In the genomic region with DNA sequence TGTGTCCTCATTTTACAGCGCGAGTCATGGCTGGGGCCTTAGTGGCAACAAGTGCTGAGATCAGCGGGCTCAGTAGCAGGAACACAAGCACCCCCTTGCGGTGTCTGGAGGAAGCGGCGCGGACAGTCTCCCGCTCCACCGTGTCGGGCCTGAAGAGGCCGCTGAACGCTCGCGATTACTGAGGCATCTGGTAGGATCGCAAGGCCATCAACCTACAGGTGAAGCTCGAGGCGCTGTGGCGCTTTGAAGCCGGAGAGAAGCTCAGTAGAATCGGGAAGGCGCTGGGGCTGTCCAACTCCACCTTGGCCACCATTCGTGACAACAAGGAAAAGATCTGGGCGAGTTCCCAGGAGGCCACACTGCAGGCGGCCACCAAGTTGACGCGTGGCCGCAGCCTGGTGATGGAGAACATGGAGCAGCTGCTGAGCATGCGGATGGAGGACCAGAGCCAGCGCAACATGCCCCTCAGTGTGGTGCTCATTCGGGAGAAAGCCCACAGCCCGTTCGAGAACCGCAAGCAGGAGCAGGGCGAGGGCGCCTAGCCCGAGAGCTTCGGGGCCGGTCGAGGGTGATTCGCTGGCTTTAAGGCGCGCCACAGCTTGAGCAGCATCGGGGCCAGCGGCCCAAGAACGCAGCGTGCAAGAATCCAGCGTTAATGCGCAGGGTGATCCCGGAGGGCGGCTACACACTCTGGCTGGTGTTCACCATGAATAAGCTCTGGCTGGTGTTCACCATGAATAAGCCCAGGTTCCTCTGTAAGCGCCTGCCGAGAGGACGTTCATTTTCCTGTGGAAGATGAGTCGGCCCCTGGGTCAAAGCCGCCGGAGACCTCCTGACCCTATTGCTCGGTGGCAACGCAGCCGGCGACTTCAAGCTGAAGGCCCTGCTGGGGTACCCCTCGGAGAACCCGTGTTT, we compare ENCODE assay signal across 8 cellular contexts. TPM values are rescaled to one million over a fixed set of nuclear protein-coding genes. Genes with fewer than 3 reads are reported as not detected.
A peak's percentile ranks its signal among the peaks of the same experiment; 100 is the strongest.
DNase-seq lines count a peak whose midpoint lies in the region; ATAC-seq and TF ChIP-seq lines count a peak whose summit lies in the region.

No MANE protein-coding gene starts in this region.

- no peaks in the 10 kb centered on the region for H3K27me3 ChIP-seq in upper lobe of left lung

- peak overlapping the region in 2 of 4 donors; percentile 38 to 60 for H3K4me3 Mint-ChIP-seq in IgD-negative memory B cell
- H3K4me3 Mint-ChIP-seq in activated T-helper 17 cell treated with anti-CD3 and anti-CD28 coated beads, Interleukin-2, amount 50 U/mL, for 72 hours, result peak overlapping the region; percentile 57

- no peaks in the 10 kb centered on the region for H3K27me3 Mint-ChIP-seq in IgD-negative memory B cell
- no peaks in the 10 kb centered on the region for H3K27me3 Mint-ChIP-seq in activated T-helper 17 cell treated with anti-CD3 and anti-CD28 coated beads, Interleukin-2, amount 50 U/mL, for 72 hours

- no peak for TF ChIP-seq EP300 in upper lobe of left lung (IDR thresholded peaks at IDR 0.05)

- H3K27ac Mint-ChIP-seq in IgD-negative memory B cell, result peak overlapping the region in 2 of 3 donors; percentile 43 to 86
- peak overlapping the region; percentile 88 for H3K27ac Mint-ChIP-seq in activated T-helper 17 cell treated with anti-CD3 and anti-CD28 coated beads, Interleukin-2, amount 50 U/mL, for 72 hours

- peaks cover 9 to 18% (median 12%) of the 10 kb centered on the region in 4 donors for H3K4me1 ChIP-seq in upper lobe of left lung

- WGBS in upper lobe of left lung, 2 donors, result 71 to 74% methylated on average over 24 to 62 of the region's 62 CpGs

- H3K9me3 ChIP-seq in upper lobe of left lung, result no peaks in the 10 kb centered on the region

- intact Hi-C loops in posterior cingulate gyrus (cut with DNase I), result no loop called here

- H3K4me1 Mint-ChIP-seq in IgD-negative memory B cell, result peaks cover 19 to 24% (median 23%) of the 10 kb centered on the region in 3 donors
- H3K4me1 Mint-ChIP-seq in activated T-helper 17 cell treated with anti-CD3 and anti-CD28 coated beads, Interleukin-2, amount 50 U/mL, for 72 hours, result peaks cover 38% of the 10 kb centered on the region

- H3K9me3 Mint-ChIP-seq in IgD-negative memory B cell, result no peaks in the 10 kb centered on the region
- H3K9me3 Mint-ChIP-seq in activated T-helper 17 cell treated with anti-CD3 and anti-CD28 coated beads, Interleukin-2, amount 50 U/mL, for 72 hours, result no peaks in the 10 kb centered on the region

- peaks cover 0 to 31% (median 19%) of the 10 kb centered on the region in 4 donors for H3K36me3 ChIP-seq in upper lobe of left lung

- DNase-seq in globus pallidus (ENCODE audit: low spot score) (peak; percentile 79), posterior cingulate gyrus (peak; percentile 55 to 97 (median 81)), upper lobe of left lung (peak; percentile 91 to 92), NCI-H146 (lab: John Stamatoyannopoulos, UW) (no peak), HuH-7.5 (ENCODE audit: low spot score) (no peak)

- H3K4me3 ChIP-seq in upper lobe of left lung, result no peak overlapping the region

- TF ChIP-seq POLR2A in upper lobe of left lung (IDR thresholded peaks at IDR 0.05), result no peak

- peak; percentile 85 to 97 (median 95) for TF ChIP-seq CTCF in upper lobe of left lung (IDR thresholded peaks at IDR 0.05)

- H3K36me3 Mint-ChIP-seq in IgD-negative memory B cell, result peaks cover 7% of the 10 kb centered on the region
- peaks cover 31% of the 10 kb centered on the region for H3K36me3 Mint-ChIP-seq in activated T-helper 17 cell treated with anti-CD3 and anti-CD28 coated beads, Interleukin-2, amount 50 U/mL, for 72 hours (ENCODE audit: low read depth)

- peak overlapping the region; percentile 42 to 61 (median 50) for H3K27ac ChIP-seq in upper lobe of left lung

- ATAC-seq in GM18867 (IDR thresholded peaks at IDR 0.05; ENCODE audit: unreplicated experiment) (peak; percentile 68), upper lobe of left lung (ENCODE audit: low FRiP score in 2 of 2) (peak; percentile 93 to 96)
- peak; percentile 86 for ATAC-seq in activated T-helper 17 cell treated with anti-CD3 and anti-CD28 coated beads, Interleukin-2, amount 50 U/mL, for 72 hours (replicated peaks)

RNA-seq across cellular contexts. Expression of a gene that starts 8.3 kb away (rescaled TPM):
- polyA plus RNA-seq in IgD-negative memory B cell, result 11.5 TPM
- total RNA-seq in activated T-helper 17 cell treated with anti-CD3 and anti-CD28 coated beads, Interleukin-2, amount 50 U/mL, for 72 hours, result 10 to 100 TPM; 26.6 to 57.9 TPM
- total RNA-seq in upper lobe of left lung, result 100 to 1,000 TPM in 1 of 6 donors, 10 to 100 TPM in 5; 34.8 to 162 (median 45.5) TPM

RNA-seq across cellular contexts. Expression of a gene that starts 23.1 kb away (rescaled TPM):
- polyA plus RNA-seq in IgD-negative memory B cell, result 10.0 TPM
- 100 to 1,000 TPM; 102 to 141 TPM for total RNA-seq in activated T-helper 17 cell treated with anti-CD3 and anti-CD28 coated beads, Interleukin-2, amount 50 U/mL, for 72 hours
- total RNA-seq in upper lobe of left lung, result 10 to 100 TPM; 33.0 to 53.9 (median 41.6) TPM

RNA-seq across cellular contexts. Expression of a gene that starts 26.6 kb away (rescaled TPM):
- 160 TPM for polyA plus RNA-seq in IgD-negative memory B cell
- 10 to 100 TPM; 79.0 to 95.8 TPM for total RNA-seq in activated T-helper 17 cell treated with anti-CD3 and anti-CD28 coated beads, Interleukin-2, amount 50 U/mL, for 72 hours
- total RNA-seq in upper lobe of left lung, result 100 to 1,000 TPM in 5 of 6 donors, 10 to 100 TPM in 1; 75.4 to 162 (median 123) TPM

RNA-seq across cellular contexts. Expression of a gene that starts 37.6 kb away (rescaled TPM):
- polyA plus RNA-seq in IgD-negative memory B cell, result 38.9 TPM
- total RNA-seq in activated T-helper 17 cell treated with anti-CD3 and anti-CD28 coated beads, Interleukin-2, amount 50 U/mL, for 72 hours, result 100 to 1,000 TPM; 336 to 455 TPM
- 100 to 1,000 TPM; 197 to 283 (median 213) TPM for total RNA-seq in upper lobe of left lung

Comparison
In these comparisons a context has a peak if more than half of its experiments do, and no peak if none do; other contexts are left out.
1. DNase-seq: peak in globus pallidus (single experiment), posterior cingulate gyrus (10 of 10) and upper lobe of left lung (2 of 2); none in NCI-H146 (single experiment) and HuH-7.5 (single experiment).
2. Peak in every context shown above with its lines, with median percentiles within 50 percentile points of each other: ATAC-seq.